In the genomic region with DNA sequence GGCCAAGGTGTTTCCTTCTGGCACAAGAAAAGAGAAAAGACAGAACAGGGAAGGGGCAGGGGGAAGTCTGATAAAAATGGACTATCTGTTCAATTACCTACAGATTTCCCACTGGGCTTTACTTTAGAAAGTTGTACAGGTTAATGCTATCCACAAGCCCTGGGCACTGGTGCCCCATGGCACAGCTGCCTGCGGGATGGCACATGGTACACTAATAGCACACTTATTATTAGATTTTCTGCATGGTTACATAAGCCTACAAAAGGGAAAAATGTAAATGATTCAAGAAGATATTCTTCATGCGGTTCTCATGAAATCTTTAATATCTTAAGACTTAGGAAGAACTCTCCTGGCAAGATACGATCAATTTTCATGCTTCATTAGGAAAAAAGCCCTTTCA, we compare ENCODE assay signal across 28 cellular contexts.
"Had no signal": no experiment of that assay in that cellular context is flagged by ENCODE, and none has a peak within 500 bp of the region (broad histone marks: within the 10 kb centered on the region; RNA-seq: fewer than 3 reads in every experiment).

No MANE protein-coding gene starts in this region.

- ATAC-seq: activated CD4-positive, alpha-beta T cell treated with anti-CD3 and anti-CD28 coated beads for 36 hours; activated T-cell treated with anti-CD3 and anti-CD28 coated beads, Interleukin-2, amount 50 U/mL, for 72 hours; body of pancreas; effector memory CD8-positive, alpha-beta T cell; gastroesophageal sphincter; naive thymus-derived CD4-positive, alpha-beta T cell; right cardiac atrium; stimulated activated effector memory CD8-positive, alpha-beta T cell treated with anti-CD3 and anti-CD28 coated beads, Interleukin-12 subunit alpha, Interleukin-12 subunit beta, amount 100 ng/mL, for 72 hours; stimulated activated naive CD8-positive, alpha-beta T cell treated with anti-CD3 and anti-CD28 coated beads, Interleukin-15, amount 100 ng/mL, for 72 hours; T-cell had no signal

- H3K27ac Mint-ChIP-seq: activated CD4-positive, alpha-beta T cell treated with anti-CD3 and anti-CD28 coated beads for 36 hours; activated naive CD4-positive, alpha-beta T cell treated with anti-CD3 and anti-CD28 coated beads for 36 hours; activated naive CD8-positive, alpha-beta T cell treated with anti-CD3 and anti-CD28 coated beads for 36 hours; activated T-cell treated with anti-CD3 and anti-CD28 coated beads, Interleukin-2, amount 50 U/mL, for 72 hours; naive thymus-derived CD4-positive, alpha-beta T cell; neural progenitor cell; stimulated activated effector memory CD8-positive, alpha-beta T cell treated with anti-CD3 and anti-CD28 coated beads, Interleukin-12 subunit alpha, Interleukin-12 subunit beta, amount 100 ng/mL, for 72 hours; T-cell; T-helper 2 cell treated with Interferon-gamma antibody and Interleukin-4, amounts not matched to agents 5 μg/mL and 100 μg/mL, for 36 hours had no signal

- H3K27ac ChIP-seq: adrenal gland, body of pancreas, cardiac muscle cell, coronary artery, gastroesophageal sphincter, hepatocyte, left ventricle myocardium inferior, neural progenitor cell, parathyroid adenoma, upper lobe of left lung had no signal

- H3K36me3 Mint-ChIP-seq: neural progenitor cell had no signal

- H3K4me2 ChIP-seq: hepatocyte had no signal

- H3K4me1 ChIP-seq: adrenal gland, body of pancreas had no signal

- H3K9ac ChIP-seq: neural progenitor cell, parathyroid adenoma had no signal

- H3K79me2 ChIP-seq: hepatocyte, parathyroid adenoma had no signal

- H3K27me3 ChIP-seq: adrenal gland, body of pancreas, cardiac muscle cell, gastroesophageal sphincter, hepatocyte, neural progenitor cell, upper lobe of left lung had no signal

- H3K4me3 ChIP-seq: adrenal gland, body of pancreas, cardiac muscle cell, coronary artery, gastroesophageal sphincter, hepatocyte, left ventricle myocardium inferior, upper lobe of left lung had no signal

- H2AFZ ChIP-seq: hepatocyte, parathyroid adenoma had no signal

- H3K4me3 Mint-ChIP-seq: activated CD4-positive, alpha-beta T cell treated with anti-CD3 and anti-CD28 coated beads for 36 hours; activated naive CD4-positive, alpha-beta T cell treated with anti-CD3 and anti-CD28 coated beads for 36 hours; activated naive CD8-positive, alpha-beta T cell treated with anti-CD3 and anti-CD28 coated beads for 36 hours; activated T-cell treated with anti-CD3 and anti-CD28 coated beads, Interleukin-2, amount 50 U/mL, for 72 hours; effector memory CD8-positive, alpha-beta T cell; naive thymus-derived CD4-positive, alpha-beta T cell; neural progenitor cell; stimulated activated effector memory CD8-positive, alpha-beta T cell treated with anti-CD3 and anti-CD28 coated beads, Interleukin-12 subunit alpha, Interleukin-12 subunit beta, amount 100 ng/mL, for 72 hours; stimulated activated naive CD8-positive, alpha-beta T cell treated with anti-CD3 and anti-CD28 coated beads, Interleukin-15, amount 100 ng/mL, for 72 hours; T-cell; T-helper 2 cell treated with Interferon-gamma antibody and Interleukin-4, amounts not matched to agents 5 μg/mL and 100 μg/mL, for 36 hours had no signal

- H3K36me3 ChIP-seq: adrenal gland, cardiac muscle cell, gastroesophageal sphincter, left ventricle myocardium inferior, neural progenitor cell, upper lobe of left lung had no signal

- H3K9me3 Mint-ChIP-seq: activated naive CD4-positive, alpha-beta T cell treated with anti-CD3 and anti-CD28 coated beads for 36 hours; activated naive CD8-positive, alpha-beta T cell treated with anti-CD3 and anti-CD28 coated beads for 36 hours; activated T-cell treated with anti-CD3 and anti-CD28 coated beads, Interleukin-2, amount 50 U/mL, for 72 hours; effector memory CD8-positive, alpha-beta T cell; neural progenitor cell; stimulated activated effector memory CD8-positive, alpha-beta T cell treated with anti-CD3 and anti-CD28 coated beads, Interleukin-12 subunit alpha, Interleukin-12 subunit beta, amount 100 ng/mL, for 72 hours; stimulated activated naive CD8-positive, alpha-beta T cell treated with anti-CD3 and anti-CD28 coated beads, Interleukin-15, amount 100 ng/mL, for 72 hours had no signal

- DNase-seq: activated CD4-positive, alpha-beta T cell treated with anti-CD3 and anti-CD28 coated beads for 36 hours; activated CD4-positive, CD25-positive, alpha-beta regulatory T cell; activated naive CD4-positive, alpha-beta T cell treated with anti-CD3 and anti-CD28 coated beads for 36 hours; activated naive CD8-positive, alpha-beta T cell treated with anti-CD3 and anti-CD28 coated beads for 36 hours; activated T-cell treated with anti-CD3 and anti-CD28 coated beads for 4 hours; activated T-cell treated with anti-CD3 and anti-CD28 coated beads, Interleukin-2, amount 50 U/mL, for 72 hours; adrenal gland; aorta; body of pancreas; effector memory CD8-positive, alpha-beta T cell; left ventricle myocardium inferior; naive thymus-derived CD4-positive, alpha-beta T cell; occipital lobe; right cardiac atrium; small intestine; stimulated activated CD4-positive, alpha-beta T cell treated with anti-CD3 and anti-CD28 coated beads, Interleukin-4, amount 100 ng/mL, for 24 hours; stimulated activated naive CD8-positive, alpha-beta T cell treated with anti-CD3 and anti-CD28 coated beads, Interleukin-15, amount 100 ng/mL, for 72 hours; substantia nigra; T-cell; upper lobe of left lung had no signal

- H3K27me3 Mint-ChIP-seq: activated CD4-positive, alpha-beta T cell treated with anti-CD3 and anti-CD28 coated beads for 36 hours; activated naive CD8-positive, alpha-beta T cell treated with anti-CD3 and anti-CD28 coated beads for 36 hours; effector memory CD8-positive, alpha-beta T cell; naive thymus-derived CD4-positive, alpha-beta T cell; stimulated activated naive CD8-positive, alpha-beta T cell treated with anti-CD3 and anti-CD28 coated beads, Interleukin-15, amount 100 ng/mL, for 72 hours; T-cell had no signal

- H3K9me3 ChIP-seq: adrenal gland, body of pancreas, gastroesophageal sphincter, left ventricle myocardium inferior, upper lobe of left lung had no signal
